In the genomic region with DNA sequence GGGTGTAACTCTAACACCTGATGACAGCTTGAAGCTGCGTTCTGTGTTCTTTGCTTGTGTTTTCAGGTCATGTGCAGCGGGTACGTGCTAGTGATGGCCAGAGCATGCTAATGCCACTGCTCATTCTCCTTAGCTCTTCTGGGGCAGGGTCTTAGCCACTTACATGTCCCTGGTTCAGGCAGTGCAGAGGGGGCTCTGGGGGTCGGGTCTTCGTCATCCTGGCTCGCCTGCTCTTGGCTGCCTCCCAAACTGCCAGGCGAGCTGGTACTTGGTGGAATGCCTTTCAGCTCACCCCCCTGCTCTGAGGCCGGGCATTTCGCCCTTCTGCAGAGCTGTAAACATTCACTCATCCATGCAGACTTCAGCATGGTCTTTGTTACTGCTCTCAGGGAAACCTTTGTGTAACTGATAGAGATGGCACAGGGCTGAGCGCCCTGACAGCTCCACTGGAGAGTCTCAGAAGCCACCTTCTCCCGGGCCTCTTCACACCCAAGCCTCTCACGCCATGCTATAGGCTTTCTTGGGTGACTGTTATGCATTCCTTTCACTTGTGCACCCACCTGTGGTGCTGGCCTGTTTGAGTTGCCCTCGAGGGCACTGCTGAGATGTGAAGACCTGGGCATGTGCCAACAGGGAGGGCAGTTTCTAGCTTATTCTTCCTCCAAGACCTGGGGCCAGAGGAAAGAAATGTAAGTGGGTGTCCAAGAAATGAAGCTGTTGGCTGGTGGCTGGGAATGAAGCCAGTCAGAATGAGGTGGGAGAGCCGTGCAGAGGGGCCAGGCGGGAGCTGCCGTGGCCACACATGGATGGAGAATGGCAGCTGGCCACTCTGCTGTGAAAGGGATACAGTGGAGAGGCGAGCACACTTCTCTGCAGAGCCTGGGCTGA, we compare ENCODE assay signal across 14 cellular contexts. TPM values are rescaled to one million over a fixed set of nuclear protein-coding genes. Genes with fewer than 3 reads are reported as not detected.
DNase-seq lines count a peak whose midpoint lies in the region; ATAC-seq and FAIRE-seq lines count a peak whose summit lies in the region.
"Had no signal": no experiment of that assay in that cellular context is flagged by ENCODE, and none has a peak within 500 bp of the region (broad histone marks: within the 10 kb centered on the region; RNA-seq: fewer than 3 reads in every experiment).

No MANE protein-coding gene starts in this region.

- no peaks in the 10 kb centered on the region for H3K4me1 ChIP-seq in SJCRH30

- ATAC-seq in Right ventricle myocardium inferior (peak; percentile 92), GM19397 (IDR thresholded peaks at IDR 0.05; ENCODE audit: unreplicated experiment) (no peak)
- ATAC-seq: effector memory CD8-positive, alpha-beta T cell had no signal

- no peaks in the 10 kb centered on the region for H3K36me3 ChIP-seq in SJCRH30

- DNase-seq in Right ventricle myocardium inferior (ENCODE audit: missing footprints): peak; percentile 81
- no peak for DNase-seq in cardiac septum (ENCODE audit: low spot score)
- DNase-seq in frontal cortex (ENCODE audit: low spot score in 2 of 2): peak; percentile 54 to 68
- peak; percentile 90 for DNase-seq in midbrain (lab: John Stamatoyannopoulos, UW)
- DNase-seq in SW480 (ENCODE audit: low spot score): no peak
- DNase-seq in ecto neural progenitor cell (ENCODE audit: low spot score): no peak
- DNase-seq in SJCRH30: no peak
- DNase-seq: effector memory CD8-positive, alpha-beta T cell; NCI-H1436 treated with DMSO at 0.1 percent for 48 hours had no signal

- no peaks in the 10 kb centered on the region for H3K9me3 ChIP-seq in SJCRH30 (replicated peaks)
- H3K9me3 ChIP-seq: HAP-1 had no signal

- no peak overlapping the region for H3K4me3 ChIP-seq in SJCRH30
- H3K4me3 ChIP-seq: HAP-1, skin epidermis had no signal

- no peaks in the 10 kb centered on the region; the same call in 1 of the 2 replicates for H3K27me3 ChIP-seq in SJCRH30

- FAIRE-seq in frontal cortex (lab: Jason Lieb, UNC): no peak
- FAIRE-seq: GM12891, urothelium cell line had no signal

- H3K27ac ChIP-seq in SJCRH30: no peak overlapping the region
- H3K27ac ChIP-seq: skin epidermis had no signal

- intact Hi-C loops in Right ventricle myocardium inferior (cut with DNase I) (loop anchor here (2.0 to 5.0 kb wide), 2 partner anchors 14 to 36 kb away; no protein-coding TSS in a partner anchor), cardiac septum (cut with DNase I) (loop anchor here (2.0 to 5.0 kb wide), 2 partner anchors 24 to 36 kb away; a partner anchor contains a TSS)

RNA-seq across cellular contexts. Expression of a gene that starts 24.5 kb away (rescaled TPM):
- total RNA-seq in Right ventricle myocardium inferior (12.1 TPM), cardiac septum (4.6 TPM), frontal cortex (8.6 TPM)
- 0.45 and 0.73 TPM in 2 replicates for total RNA-seq in SJCRH30 (2014; rRNA removed; shearing (Covaris generic))

Comparison
In these comparisons a context has a peak if more than half of its experiments do, and no peak if none do; other contexts are left out.
1. DNase-seq: peak in Right ventricle myocardium inferior (single experiment), frontal cortex (2 of 2) and midbrain (single experiment); none in cardiac septum (single experiment), SW480 (single experiment), ecto neural progenitor cell (single experiment) and SJCRH30 (0 of 2).